26 cellular contexts compared by ENCODE assay signal in the genomic region with DNA sequence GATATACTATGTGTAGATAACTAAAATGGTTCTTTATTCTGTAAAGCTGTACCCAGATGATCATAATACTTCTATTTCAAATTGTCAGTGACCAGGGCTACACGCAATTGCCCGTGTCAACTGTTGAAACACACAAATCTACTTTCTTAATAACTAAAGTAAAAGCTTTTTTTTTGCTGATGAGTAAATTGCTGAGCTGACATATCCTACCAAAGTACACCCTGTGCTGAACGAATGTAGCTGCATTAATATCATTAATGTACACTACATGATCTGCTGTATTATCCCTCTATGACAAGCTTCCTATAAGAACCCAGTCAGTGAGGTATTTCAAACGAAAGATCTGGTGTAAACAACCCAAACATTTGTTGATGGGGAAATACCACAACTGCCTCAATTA.
DNase-seq lines count a peak whose midpoint lies in the region; ATAC-seq, FAIRE-seq and TF ChIP-seq lines count a peak whose summit lies in the region.
"Had no signal": no experiment of that assay in that cellular context is flagged by ENCODE, and none has a peak within 500 bp of the region (broad histone marks: within the 10 kb centered on the region; RNA-seq: fewer than 3 reads in every experiment).

No MANE protein-coding gene starts in this region.

- TF ChIP-seq RAD21 in HepG2 (CRISPR knock-in tag; IDR thresholded peaks at IDR 0.05) = no peak
- TF ChIP-seq RAD21 in H1 (IDR thresholded peaks at IDR 0.05 in 1 of 2, conservative IDR thresholded peaks at IDR 0.05 in 1 of 2; ENCODE audit: low read depth in 2 of 2, low read length in 2 of 2) = no peak

- no peak overlapping the region for H2BK120ac ChIP-seq in H1 (replicated peaks; ENCODE audit: low read depth, low read length)

- no peak overlapping the region for H2BK15ac ChIP-seq in H1 (ENCODE audit: low read length)

- H3K23ac ChIP-seq in H1 (ENCODE audit: insufficient read length) = no peak overlapping the region

- peaks cover 4% of the 10 kb centered on the region for H3K9me3 Mint-ChIP-seq in osteocyte (ENCODE audit: unreplicated experiment)
- peaks cover 15% of the 10 kb centered on the region for H3K9me3 Mint-ChIP-seq in activated CD8-positive, alpha-beta T cell treated with anti-CD3 and anti-CD28 coated beads for 36 hours
- H3K9me3 Mint-ChIP-seq in activated CD4-positive, alpha-beta T cell treated with anti-CD3 and anti-CD28 coated beads for 36 hours (ENCODE audit: low read depth) = peaks cover 11% of the 10 kb centered on the region

- no TSS peak for BruUV-seq in HepG2 (replicated peaks; lab: Mats Ljungman, UMichigan)

- H3K27me3 ChIP-seq in HepG2 (ENCODE audit: control insufficient read depth in 1 of 2, insufficient read depth in 2 of 2, low read length in 2 of 2) (no peaks in the 10 kb centered on the region), right lobe of liver (no peaks in the 10 kb centered on the region), OCI-LY3 (ENCODE audit: low read depth, low read length) (no peaks in the 10 kb centered on the region), H1 (replicated peaks in 1 of 4; ENCODE audit: control insufficient read depth in 3 of 4, extremely low read depth in 1 of 4, insufficient read depth in 3 of 4, low read length in 3 of 4) (no peaks in the 10 kb centered on the region)
- H3K27me3 ChIP-seq: BE2C; BLaER1 treated with 17β-estradiol and CSF1 and Interleukin-3, amounts not matched to agents 10 nM and 100 nM had no signal

- no peak overlapping the region for H3K4me3 Mint-ChIP-seq in osteocyte (ENCODE audit: unreplicated experiment)
- no peak overlapping the region for H3K4me3 Mint-ChIP-seq in activated CD8-positive, alpha-beta T cell treated with anti-CD3 and anti-CD28 coated beads for 36 hours
- H3K4me3 Mint-ChIP-seq in activated CD4-positive, alpha-beta T cell treated with anti-CD3 and anti-CD28 coated beads for 36 hours = no peak overlapping the region
- H3K4me3 Mint-ChIP-seq: CD14-positive monocyte; CD4-positive, alpha-beta T cell; CD8-positive, alpha-beta memory T cell; HFFc6 had no signal

- H3K4me1 ChIP-seq in HepG2 (ENCODE audit: insufficient read depth, low read length) (no peaks in the 10 kb centered on the region), right lobe of liver (no peaks in the 10 kb centered on the region), OCI-LY3 (ENCODE audit: low read length) (0 out of 2 replicates have a peak, but pooled peaks cover 3% of the 10 kb centered on the region), H1 (replicated peaks in 1 of 4; ENCODE audit: control insufficient read depth in 3 of 4, insufficient read depth in 4 of 4, low read length in 3 of 4) (no peaks in the 10 kb centered on the region)
- H3K4me1 ChIP-seq: HAP-1 had no signal

- no peak overlapping the region for H3K14ac ChIP-seq in H1 (ENCODE audit: insufficient read length)

- no peak overlapping the region for H3K4ac ChIP-seq in H1 (replicated peaks; ENCODE audit: insufficient read length, low read depth, low read length)

- no peak overlapping the region for H2BK5ac ChIP-seq in H1 (ENCODE audit: low read depth, low read length)

- no peaks in the 10 kb centered on the region for H3K4me1 Mint-ChIP-seq in osteocyte (ENCODE audit: unreplicated experiment)
- no peaks in the 10 kb centered on the region for H3K4me1 Mint-ChIP-seq in activated CD8-positive, alpha-beta T cell treated with anti-CD3 and anti-CD28 coated beads for 36 hours (ENCODE audit: low read depth)
- no peaks in the 10 kb centered on the region for H3K4me1 Mint-ChIP-seq in activated CD4-positive, alpha-beta T cell treated with anti-CD3 and anti-CD28 coated beads for 36 hours
- H3K4me1 Mint-ChIP-seq: CD14-positive monocyte; CD8-positive, alpha-beta memory T cell had no signal

- no peak overlapping the region for H4K91ac ChIP-seq in H1 (replicated peaks; ENCODE audit: insufficient read length, low read length)

- no peaks in the 10 kb centered on the region for H3K23me2 ChIP-seq in H1 (ENCODE audit: low read depth, low read length)

- H3K36me3 ChIP-seq in HepG2 (replicated peaks in 1 of 2; ENCODE audit: control insufficient read depth in 1 of 2, insufficient read depth in 2 of 2, low read length in 2 of 2) = no peaks in the 10 kb centered on the region
- H3K36me3 ChIP-seq in right lobe of liver = no peaks in the 10 kb centered on the region
- H3K36me3 ChIP-seq in OCI-LY3 (replicated peaks; ENCODE audit: low read depth, low read length) = no peaks in the 10 kb centered on the region
- H3K36me3 ChIP-seq in H1 (ENCODE audit: control insufficient read depth in 2 of 4, insufficient read depth in 4 of 4, low read length in 3 of 4) = no peaks in the 10 kb centered on the region
- H3K36me3 ChIP-seq: BE2C; BLaER1 treated with 17β-estradiol and CSF1 and Interleukin-3, amounts not matched to agents 10 nM and 100 nM; HAP-1 had no signal

- H2AK5ac ChIP-seq in H1 (ENCODE audit: low read depth, low read length) = no peak overlapping the region

- H3K79me2 ChIP-seq in HepG2 (ENCODE audit: insufficient read depth, low read length) (no peaks in the 10 kb centered on the region), OCI-LY3 (ENCODE audit: low read length) (no peaks in the 10 kb centered on the region), H1 (ENCODE audit: control insufficient read depth in 1 of 2, insufficient read depth in 2 of 2, low read length in 2 of 2) (no peaks in the 10 kb centered on the region)

- 1% methylated on average over 4 of the region's 4 CpGs for WGBS in HepG2 (ENCODE audit: low lambda C conversion rate)
- 45% methylated on average over 4 of the region's 4 CpGs for WGBS in right lobe of liver (ENCODE audit: insufficient coverage, low coverage, low lambda C conversion rate, missing lambda C conversion rate)
- WGBS in H1 (ENCODE audit: extremely low coverage in 1 of 2, insufficient coverage in 1 of 2, insufficient read length in 1 of 2, insufficient replicate concordance in 2 of 2, low coverage in 1 of 2, low lambda C conversion rate in 2 of 2, missing lambda C conversion rate in 1 of 2), 2 experiments = 97% methylated on average over 4 of the region's 4 CpGs; no CpG with 5 or more reads in 1 of the 2 experiments

- H2BK12ac ChIP-seq in H1 (ENCODE audit: low read depth, low read length) = no peak overlapping the region

- in situ Hi-C loops in HepG2 (cut with HindIII; ENCODE audit: extremely low pct_ligation_motif_present, low pct_unique_long_range_greater_than_20kb) = no loop called here

- no peaks in the 10 kb centered on the region for H3K36me3 Mint-ChIP-seq in osteocyte (ENCODE audit: unreplicated experiment)
- no peaks in the 10 kb centered on the region for H3K36me3 Mint-ChIP-seq in activated CD8-positive, alpha-beta T cell treated with anti-CD3 and anti-CD28 coated beads for 36 hours (ENCODE audit: low read depth)
- H3K36me3 Mint-ChIP-seq in activated CD4-positive, alpha-beta T cell treated with anti-CD3 and anti-CD28 coated beads for 36 hours (ENCODE audit: low read depth) = no peaks in the 10 kb centered on the region
- H3K36me3 Mint-ChIP-seq: CD14-positive monocyte had no signal

- no peak overlapping the region for H3K27ac Mint-ChIP-seq in osteocyte (ENCODE audit: unreplicated experiment)
- H3K27ac Mint-ChIP-seq in activated CD8-positive, alpha-beta T cell treated with anti-CD3 and anti-CD28 coated beads for 36 hours = no peak overlapping the region
- H3K27ac Mint-ChIP-seq in activated CD4-positive, alpha-beta T cell treated with anti-CD3 and anti-CD28 coated beads for 36 hours = no peak overlapping the region
- H3K27ac Mint-ChIP-seq: CD14-positive monocyte; CD4-positive, alpha-beta T cell; CD8-positive, alpha-beta memory T cell; HFFc6 had no signal

- H3K4me3 ChIP-seq in HepG2 (replicated peaks in 1 of 3; ENCODE audit: insufficient read depth in 1 of 3, low read depth in 2 of 3, low read length in 3 of 3) (no peak overlapping the region), right lobe of liver (no peak overlapping the region), OCI-LY3 (ENCODE audit: low read length) (no peak overlapping the region), H1 (ENCODE audit: extremely low read depth in 1 of 4, insufficient read depth in 2 of 4, low read depth in 3 of 4, low read length in 4 of 4) (no peak overlapping the region)
- H3K4me3 ChIP-seq: BLaER1 treated with 17β-estradiol and CSF1 and Interleukin-3, amounts not matched to agents 10 nM and 100 nM; GM12878; GM23248; HAP-1 had no signal

- H3K9ac ChIP-seq in HepG2 (ENCODE audit: insufficient read depth, low read depth, low read length) (no peak overlapping the region), OCI-LY3 (ENCODE audit: low read length) (no peak overlapping the region), H1 (replicated peaks in 1 of 4; ENCODE audit: extremely low read depth in 1 of 4, low read depth in 3 of 4, low read length in 3 of 4) (no peak overlapping the region)
- H3K9ac ChIP-seq: BLaER1 treated with 17β-estradiol and CSF1 and Interleukin-3, amounts not matched to agents 10 nM and 100 nM; GM23248 had no signal

- H2AFZ ChIP-seq in HepG2 (ENCODE audit: low read length) (no peak overlapping the region), OCI-LY3 (ENCODE audit: low read depth, low read length) (0 out of 2 replicates have a peak overlapping the region, but pooled peaks have one; percentile 3), H1 (ENCODE audit: low read length) (no peak overlapping the region; the same call in 1 of the 2 replicates)
- H2AFZ ChIP-seq: GM23248 had no signal

- no peaks in the 10 kb centered on the region for H3K79me1 ChIP-seq in H1 (ENCODE audit: low read depth, low read length)

- TF ChIP-seq POLR2A in HepG2 (IDR thresholded peaks at IDR 0.05; ENCODE audit: insufficient read depth in 1 of 2, low read depth in 2 of 2, low read length in 2 of 2) (no peak), right lobe of liver (IDR thresholded peaks at IDR 0.05) (no peak), H1 (IDR thresholded peaks at IDR 0.05; ENCODE audit: control extremely low read depth in 1 of 2, low read depth in 2 of 2, low read length in 2 of 2) (no peak)

- TF ChIP-seq EP300 in HepG2 (IDR thresholded peaks at IDR 0.05; ENCODE audit: low read depth in 2 of 2, low read length in 2 of 2) (no peak), HepG2 (CRISPR knock-in tag; IDR thresholded peaks at IDR 0.05; ENCODE audit: borderline replicate concordance) (no peak), H1 (IDR thresholded peaks at IDR 0.05; ENCODE audit: borderline replicate concordance in 1 of 2, low read depth in 2 of 2, low read length in 2 of 2) (no peak)

- TF ChIP-seq CTCF in HepG2 (CRISPR knock-in tag; IDR thresholded peaks at IDR 0.05) (no peak), right lobe of liver (IDR thresholded peaks at IDR 0.05) (no peak), OCI-LY3 (IDR thresholded peaks at IDR 0.05; ENCODE audit: low read depth, low read length) (no peak), H1 (IDR thresholded peaks at IDR 0.05; ENCODE audit: control extremely low read depth in 1 of 3, insufficient read depth in 1 of 3, low read depth in 1 of 3, low read length in 3 of 3) (no peak), osteocyte (IDR thresholded peaks at IDR 0.05) (no peak)
- TF ChIP-seq CTCF in activated CD8-positive, alpha-beta T cell treated with anti-CD3 and anti-CD28 coated beads for 36 hours (IDR thresholded peaks at IDR 0.05) = no peak

- H2BK20ac ChIP-seq in H1 (ENCODE audit: low read length) = no peak overlapping the region

- no peak overlapping the region for H4K8ac ChIP-seq in H1 (ENCODE audit: extremely low read depth, insufficient read depth, low read length)

- intact Hi-C loops in HepG2 (cut with micrococcal nuclease; ENCODE audit: unreplicated experiment) (no loop called here), right lobe of liver (cut with DNase I) (no loop called here)
- intact Hi-C loops in activated CD8-positive, alpha-beta T cell treated with anti-CD3 and anti-CD28 coated beads for 36 hours (cut with micrococcal nuclease) = no loop called here
- intact Hi-C loops in activated CD4-positive, alpha-beta T cell treated with anti-CD3 and anti-CD28 coated beads for 36 hours (cut with DNase I, micrococcal nuclease) = no loop called here

- POLR2A ChIA-PET in HepG2 (lab: Yijun Ruan, JAX) = no interaction called here
- POLR2A ChIA-PET in H1 (lab: Charles Lee; ENCODE audit: partially characterized antibody) = no interaction called here
- POLR2A ChIA-PET in activated CD8-positive, alpha-beta T cell treated with anti-CD3 and anti-CD28 coated beads for 36 hours (lab: Charles Lee) = no interaction called here
- POLR2A ChIA-PET in activated CD4-positive, alpha-beta T cell treated with anti-CD3 and anti-CD28 coated beads for 36 hours (lab: Charles Lee) = no interaction called here

- H3K27ac ChIP-seq in HepG2 (ENCODE audit: extremely low read length, insufficient read depth, low read length) = no peak overlapping the region
- H3K27ac ChIP-seq in right lobe of liver = no peak overlapping the region
- no peak overlapping the region for H3K27ac ChIP-seq in OCI-LY3 (ENCODE audit: low read length)
- H3K27ac ChIP-seq in H1 (ENCODE audit: low read depth, low read length) = no peak overlapping the region
- H3K27ac ChIP-seq: 22Rv1; BLaER1 treated with 17β-estradiol and CSF1 and Interleukin-3, amounts not matched to agents 10 nM and 100 nM; GM23248 had no signal

- H4K20me1 ChIP-seq in HepG2 (ENCODE audit: insufficient read depth, low read length) (no peaks in the 10 kb centered on the region), OCI-LY3 (ENCODE audit: insufficient read depth, low read length) (no peaks in the 10 kb centered on the region), H1 (replicated peaks in 1 of 2; ENCODE audit: control insufficient read depth in 1 of 2, insufficient read depth in 2 of 2, low read length in 2 of 2) (no peaks in the 10 kb centered on the region)
- H4K20me1 ChIP-seq: BLaER1 treated with 17β-estradiol and CSF1 and Interleukin-3, amounts not matched to agents 10 nM and 100 nM had no signal

- no peak overlapping the region for H3K56ac ChIP-seq in H1 (replicated peaks; ENCODE audit: insufficient read length, low read depth, low read length)

- no peak overlapping the region for H3K18ac ChIP-seq in H1 (ENCODE audit: extremely low read depth, low read length)

- no peaks in the 10 kb centered on the region for H3K9me3 ChIP-seq in HepG2 (ENCODE audit: low read length)
- no peaks in the 10 kb centered on the region for H3K9me3 ChIP-seq in right lobe of liver
- no peaks in the 10 kb centered on the region for H3K9me3 ChIP-seq in OCI-LY3 (ENCODE audit: insufficient read depth, low read length)
- no peaks in the 10 kb centered on the region for H3K9me3 ChIP-seq in H1 (ENCODE audit: insufficient read depth in 2 of 2, low read depth in 1 of 2, low read length in 1 of 2)
- H3K9me3 ChIP-seq: BE2C; BLaER1 treated with 17β-estradiol and CSF1 and Interleukin-3, amounts not matched to agents 10 nM and 100 nM; HAP-1 had no signal

- H3K4me2 ChIP-seq in HepG2 (ENCODE audit: low read depth, low read length) (no peak overlapping the region), OCI-LY3 (ENCODE audit: low read length) (no peak overlapping the region), H1 (ENCODE audit: insufficient read depth in 1 of 2, low read depth in 2 of 2, low read length in 2 of 2) (no peak overlapping the region)
- H3K4me2 ChIP-seq: BLaER1 treated with 17β-estradiol and CSF1 and Interleukin-3, amounts not matched to agents 10 nM and 100 nM had no signal

- H4K5ac ChIP-seq in H1 (ENCODE audit: insufficient read length, low read depth, low read length) = no peak overlapping the region

- no peak for ATAC-seq in HepG2
- no peak for ATAC-seq in right lobe of liver
- ATAC-seq in activated CD8-positive, alpha-beta T cell treated with anti-CD3 and anti-CD28 coated beads for 36 hours = no peak
- no peak for ATAC-seq in activated CD4-positive, alpha-beta T cell treated with anti-CD3 and anti-CD28 coated beads for 36 hours
- ATAC-seq: GM12878 had no signal

- FAIRE-seq in HepG2 (lab: Jason Lieb, UNC) (no peak), H1 (lab: Jason Lieb, UNC) (no peak)
- FAIRE-seq: A204.1, GM12878, GM19239 had no signal

- no peak for DNase-seq in HepG2 (ENCODE audit: low spot score)
- no peak for DNase-seq in right lobe of liver
- no peak for DNase-seq in H1 (ENCODE audit: low read depth in 1 of 2, low spot score in 2 of 2)
- no peak for DNase-seq in SKM-1 (lab: John Stamatoyannopoulos, UW; ENCODE audit: unreplicated experiment)
- DNase-seq in osteocyte (ENCODE audit: extremely low spot score, unreplicated experiment) = no peak
- DNase-seq in activated CD8-positive, alpha-beta T cell treated with anti-CD3 and anti-CD28 coated beads for 36 hours = no peak
- no peak for DNase-seq in activated CD4-positive, alpha-beta T cell treated with anti-CD3 and anti-CD28 coated beads for 36 hours
- DNase-seq: ACHN; AML-193; BE2C; CD4-positive, alpha-beta T cell; CD8-positive, alpha-beta memory T cell; DMS 273 treated with DMSO at 0.1 percent for 48 hours; DMS79; EL; GDM1; GM23248; HFFc6 had no signal

- CTCF ChIA-PET in HepG2 (lab: Yijun Ruan, JAX; ENCODE audit: low intra/inter-chr PET ratio, low total read pairs) = no interaction called here
- CTCF ChIA-PET in H1 (lab: Charles Lee; ENCODE audit: partially characterized antibody) = interaction anchor here (0.6 kb wide), 2 partner anchors 8 to 1364 kb away, joined by 3 read pairs; no protein-coding TSS in a partner anchor
- CTCF ChIA-PET in activated CD8-positive, alpha-beta T cell treated with anti-CD3 and anti-CD28 coated beads for 36 hours (lab: Charles Lee) = no interaction called here
- CTCF ChIA-PET in activated CD4-positive, alpha-beta T cell treated with anti-CD3 and anti-CD28 coated beads for 36 hours (lab: Charles Lee) = no interaction called here

- H3K27me3 Mint-ChIP-seq in osteocyte (ENCODE audit: unreplicated experiment) = peaks cover 2% of the 10 kb centered on the region
- H3K27me3 Mint-ChIP-seq in activated CD8-positive, alpha-beta T cell treated with anti-CD3 and anti-CD28 coated beads for 36 hours = no peaks in the 10 kb centered on the region
- H3K27me3 Mint-ChIP-seq in activated CD4-positive, alpha-beta T cell treated with anti-CD3 and anti-CD28 coated beads for 36 hours = no peaks in the 10 kb centered on the region
- H3K27me3 Mint-ChIP-seq: CD4-positive, alpha-beta T cell; CD8-positive, alpha-beta memory T cell had no signal
